In the genomic region with DNA sequence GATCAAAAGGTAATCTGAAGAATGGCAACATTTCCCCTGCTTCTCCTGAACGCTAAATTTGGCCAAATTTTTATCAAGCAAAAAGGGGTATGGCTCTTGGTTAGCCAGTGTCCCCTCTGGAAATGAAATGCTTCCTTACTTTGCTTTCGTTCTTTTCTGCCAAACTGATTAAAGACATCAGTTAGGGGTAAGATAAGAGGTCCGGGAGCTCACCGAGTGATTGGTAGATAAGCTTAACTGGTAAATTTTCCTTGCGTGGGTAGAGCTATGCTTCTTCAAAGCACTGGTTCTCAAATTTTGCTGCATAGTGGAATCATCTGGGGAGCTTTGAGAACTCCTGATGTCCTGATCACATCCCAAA, we compare ENCODE assay signal across 7 cellular contexts.
DNase-seq lines count a peak whose midpoint lies in the region; ATAC-seq and TF ChIP-seq lines count a peak whose summit lies in the region.

No MANE protein-coding gene starts in this region.

- H3K27me3 Mint-ChIP-seq in activated B cell treated with CpG ODN at 0.5 μM for 24 hours = peaks cover 6% of the 10 kb centered on the region

- peaks cover 23% of the 10 kb centered on the region for H3K4me1 Mint-ChIP-seq in activated B cell treated with CpG ODN at 0.5 μM for 24 hours
- peaks cover 29% of the 10 kb centered on the region for H3K4me1 Mint-ChIP-seq in stimulated activated effector memory CD8-positive, alpha-beta T cell treated with anti-CD3 and anti-CD28 coated beads, Interleukin-12 subunit alpha, Interleukin-12 subunit beta, amount 100 ng/mL, for 72 hours

- H3K27ac Mint-ChIP-seq in activated B cell treated with CpG ODN at 0.5 μM for 24 hours = no peak overlapping the region
- peak overlapping the region; percentile 21 for H3K27ac Mint-ChIP-seq in stimulated activated effector memory CD8-positive, alpha-beta T cell treated with anti-CD3 and anti-CD28 coated beads, Interleukin-12 subunit alpha, Interleukin-12 subunit beta, amount 100 ng/mL, for 72 hours

- intact Hi-C loops in activated B cell treated with CpG ODN at 0.5 μM for 24 hours (cut with micrococcal nuclease) = loop anchor here (2.0 to 10.0 kb wide), 7 partner anchors 14 to 1846 kb away; partner anchors contain the start of genes ELP2, INO80C, KIAA1328 and RMP24

- no peaks in the 10 kb centered on the region for H3K36me3 Mint-ChIP-seq in activated B cell treated with CpG ODN at 0.5 μM for 24 hours (ENCODE audit: low read depth)
- H3K36me3 Mint-ChIP-seq in stimulated activated effector memory CD8-positive, alpha-beta T cell treated with anti-CD3 and anti-CD28 coated beads, Interleukin-12 subunit alpha, Interleukin-12 subunit beta, amount 100 ng/mL, for 72 hours = no peaks in the 10 kb centered on the region

- H3K9me3 ChIP-seq in iPS DF 6.9 (ENCODE audit: control insufficient read depth, insufficient read depth, low read length) = no peaks in the 10 kb centered on the region

- ATAC-seq in activated B cell treated with CpG ODN at 0.5 μM for 24 hours (ENCODE audit: low read depth) (no peak), HG03439 (IDR thresholded peaks at IDR 0.05; ENCODE audit: unreplicated experiment) (no peak)
- ATAC-seq in stimulated activated effector memory CD8-positive, alpha-beta T cell treated with anti-CD3 and anti-CD28 coated beads, Interleukin-12 subunit alpha, Interleukin-12 subunit beta, amount 100 ng/mL, for 72 hours = no peak

- POLR2A ChIA-PET in activated B cell treated with CpG ODN at 0.5 μM for 24 hours (lab: Charles Lee) = interaction anchor here (0.9 kb wide), 1 partner anchor 366 kb away, joined by 3 read pairs; the partner anchor contains the start of gene ZNF24

- H3K36me3 ChIP-seq in iPS DF 6.9 (ENCODE audit: control insufficient read depth, insufficient read depth, low read length) = no peaks in the 10 kb centered on the region

- H3K9me3 Mint-ChIP-seq in activated B cell treated with CpG ODN at 0.5 μM for 24 hours = no peaks in the 10 kb centered on the region
- H3K9me3 Mint-ChIP-seq in stimulated activated effector memory CD8-positive, alpha-beta T cell treated with anti-CD3 and anti-CD28 coated beads, Interleukin-12 subunit alpha, Interleukin-12 subunit beta, amount 100 ng/mL, for 72 hours = no peaks in the 10 kb centered on the region

- DNase-seq in HL-60 (ENCODE audit: low read depth in 1 of 2, low spot score in 1 of 2) = no peak
- no peak for DNase-seq in activated B cell treated with CpG ODN at 0.5 μM for 24 hours
- DNase-seq in iPS DF 6.9 (ENCODE audit: low read depth, low spot score) = no peak
- DNase-seq in stimulated activated effector memory CD8-positive, alpha-beta T cell treated with anti-CD3 and anti-CD28 coated beads, Interleukin-12 subunit alpha, Interleukin-12 subunit beta, amount 100 ng/mL, for 72 hours (ENCODE audit: low spot score in 2 of 2) = no peak
- DNase-seq in cortex of kidney (lab: John Stamatoyannopoulos, UW) = no peak
- DNase-seq in NCI-H526 treated with DMSO at 0.1 percent for 48 hours (lab: John Stamatoyannopoulos, UW) = no peak

- peak overlapping the region; percentile 89 for H3K4me3 Mint-ChIP-seq in activated B cell treated with CpG ODN at 0.5 μM for 24 hours
- peak overlapping the region; percentile 78 for H3K4me3 Mint-ChIP-seq in stimulated activated effector memory CD8-positive, alpha-beta T cell treated with anti-CD3 and anti-CD28 coated beads, Interleukin-12 subunit alpha, Interleukin-12 subunit beta, amount 100 ng/mL, for 72 hours

- no CpG with 5 or more reads among the region's 5 CpGs for WGBS in iPS DF 6.9 (ENCODE audit: insufficient coverage, insufficient read length)

- H3K27me3 ChIP-seq in HL-60 (ENCODE audit: insufficient read depth, poor library complexity, severe bottlenecking) (peaks cover 10% of the 10 kb centered on the region), iPS DF 6.9 (ENCODE audit: control insufficient read depth, insufficient read depth, low read length) (peaks cover 21% of the 10 kb centered on the region)

- CTCF ChIA-PET in activated B cell treated with CpG ODN at 0.5 μM for 24 hours (lab: Charles Lee) = no interaction called here

- H3K4me3 ChIP-seq in HL-60 (replicated peaks; ENCODE audit: insufficient read depth, low read length) = peak overlapping the region; percentile 89
- peak overlapping the region; percentile 84; the same call in 1 of the 2 replicates for H3K4me3 ChIP-seq in iPS DF 6.9 (ENCODE audit: low read length)

- peak overlapping the region; percentile 9; the same call in 1 of the 2 replicates for H3K27ac ChIP-seq in HL-60 (replicated peaks)
- H3K27ac ChIP-seq in iPS DF 6.9 (ENCODE audit: low read length) = no peak overlapping the region

- H3K4me1 ChIP-seq in iPS DF 6.9 (ENCODE audit: control insufficient read depth, insufficient read depth, low read length) = 0 out of 2 replicates have a peak, but pooled peaks cover 2% of the 10 kb centered on the region

- TF ChIP-seq CTCF in HL-60 (IDR thresholded peaks at IDR 0.05; ENCODE audit: insufficient read depth, low read length) = no peak
- TF ChIP-seq CTCF in activated B cell treated with CpG ODN at 0.5 μM for 24 hours (IDR thresholded peaks at IDR 0.05) = no peak
